Comparison of ENCODE assay signal across 13 cellular contexts in the genomic region with DNA sequence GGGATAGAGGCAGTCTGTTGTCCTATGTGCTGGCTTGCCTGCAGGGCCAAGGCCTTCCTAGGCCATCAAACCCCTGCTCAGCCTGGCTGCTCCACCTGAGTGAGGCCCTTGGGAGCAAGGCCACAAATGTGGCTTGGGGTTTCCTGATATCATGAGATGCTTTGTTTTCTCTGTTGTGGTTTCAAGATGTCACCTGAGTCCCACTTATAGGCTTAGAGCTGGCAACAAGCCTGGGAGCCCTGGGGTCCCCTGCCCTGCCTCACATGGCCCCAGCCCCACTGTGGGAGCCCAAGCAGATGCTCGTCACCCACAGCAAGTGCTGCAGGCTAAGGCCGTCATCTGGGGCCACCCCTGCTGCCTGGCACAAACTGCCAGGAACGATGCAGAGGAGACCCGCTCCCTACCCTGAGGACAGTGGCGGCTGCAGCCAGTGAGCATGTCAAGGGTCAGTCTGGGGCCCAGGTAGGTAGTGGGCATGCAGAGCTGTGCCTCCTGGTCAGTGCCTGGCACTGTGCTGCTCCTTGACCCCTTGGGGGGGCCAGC.
DNase-seq lines count a peak whose midpoint lies in the region; ATAC-seq and TF ChIP-seq lines count a peak whose summit lies in the region.
"Had no signal": no experiment of that assay in that cellular context is flagged by ENCODE, and none has a peak within 500 bp of the region (broad histone marks: within the 10 kb centered on the region; RNA-seq: fewer than 3 reads in every experiment).

No MANE protein-coding gene starts in this region.

- H3K9me2 ChIP-seq in MM.1S (replicated peaks; ENCODE audit: insufficient read depth, low read length), result no peaks in the 10 kb centered on the region

- H3K27me3 ChIP-seq in MM.1S (replicated peaks; ENCODE audit: insufficient read depth, low read length), result no peaks in the 10 kb centered on the region
- H3K27me3 ChIP-seq: cardiac muscle cell had no signal

- H3K4me1 ChIP-seq in MM.1S (ENCODE audit: low read length), result peaks cover 88% of the 10 kb centered on the region

- no peaks in the 10 kb centered on the region for H3K36me3 ChIP-seq in MM.1S (replicated peaks; ENCODE audit: insufficient read depth, low read length)
- H3K36me3 ChIP-seq: cardiac muscle cell had no signal

- no peak overlapping the region for H3K4me3 ChIP-seq in MM.1S (ENCODE audit: low read length)
- H3K4me3 ChIP-seq in coronary artery, result no peak overlapping the region
- H3K4me3 ChIP-seq: cardiac muscle cell had no signal

- H3K9ac ChIP-seq in MM.1S (ENCODE audit: low read length), result peak overlapping the region; percentile 45; the same call in 1 of the 2 replicates

- peak overlapping the region; percentile 82 for H3K27ac ChIP-seq in MM.1S (ENCODE audit: low read length)
- no peak overlapping the region for H3K27ac ChIP-seq in coronary artery
- H3K27ac ChIP-seq: cardiac muscle cell had no signal

- no peaks in the 10 kb centered on the region for H4K20me1 ChIP-seq in MM.1S (ENCODE audit: insufficient read depth, low read length)

- no peak for ATAC-seq in GM18907 (IDR thresholded peaks at IDR 0.05; ENCODE audit: unreplicated experiment)

- TF ChIP-seq CTCF in MM.1S (IDR thresholded peaks at IDR 0.05; ENCODE audit: low read length) (no peak), coronary artery (IDR thresholded peaks at IDR 0.05) (no peak)

- H3K4me2 ChIP-seq in MM.1S (ENCODE audit: low read depth, low read length), result peak overlapping the region; percentile 51

- no peaks in the 10 kb centered on the region for H3K9me3 ChIP-seq in MM.1S (replicated peaks; ENCODE audit: insufficient read depth, low read length)

- intact Hi-C loops in posterior vena cava (cut with DNase I), result no loop called here

- no peak overlapping the region for H2AFZ ChIP-seq in MM.1S (ENCODE audit: low read length)

- no peaks in the 10 kb centered on the region for H3K79me2 ChIP-seq in MM.1S (ENCODE audit: low read length)

- peak; percentile 56 for DNase-seq in activated CD8-positive, alpha-beta memory T cell treated with anti-CD3 and anti-CD28 coated beads for 24 hours
- no peak for DNase-seq in activated CD8-positive, alpha-beta memory T cell treated with anti-CD3 and anti-CD28 coated beads, Interleukin-2, amount 50 U/mL, for 48 hours
- DNase-seq in MM.1S (peak; percentile 81), coronary artery (ENCODE audit: low spot score) (peak; percentile 46), posterior vena cava (ENCODE audit: low spot score) (peak; percentile 41), MV-4-11 (lab: John Stamatoyannopoulos, UW) (no peak), NCI-H146 (lab: John Stamatoyannopoulos, UW) (no peak)
- DNase-seq: activated T-cell treated with anti-CD3 and anti-CD28 coated beads, Interleukin-2, amount 50 U/mL, for 72 hours; DMS153; HCEC 1CT; OCI-M1 had no signal

- H3F3A ChIP-seq in MM.1S (ENCODE audit: insufficient read depth, low read length), result peaks cover 32% of the 10 kb centered on the region

Comparison
In these comparisons a context has a peak if more than half of its experiments do, and no peak if none do; other contexts are left out.
1. DNase-seq: peak in activated CD8-positive, alpha-beta memory T cell treated with anti-CD3 and anti-CD28 coated beads for 24 hours (single experiment), MM.1S (single experiment), coronary artery (single experiment) and posterior vena cava (single experiment); none in activated CD8-positive, alpha-beta memory T cell treated with anti-CD3 and anti-CD28 coated beads, Interleukin-2, amount 50 U/mL, for 48 hours (single experiment), MV-4-11 (single experiment) and NCI-H146 (single experiment).